14 cellular contexts compared by ENCODE assay signal in the genomic region with DNA sequence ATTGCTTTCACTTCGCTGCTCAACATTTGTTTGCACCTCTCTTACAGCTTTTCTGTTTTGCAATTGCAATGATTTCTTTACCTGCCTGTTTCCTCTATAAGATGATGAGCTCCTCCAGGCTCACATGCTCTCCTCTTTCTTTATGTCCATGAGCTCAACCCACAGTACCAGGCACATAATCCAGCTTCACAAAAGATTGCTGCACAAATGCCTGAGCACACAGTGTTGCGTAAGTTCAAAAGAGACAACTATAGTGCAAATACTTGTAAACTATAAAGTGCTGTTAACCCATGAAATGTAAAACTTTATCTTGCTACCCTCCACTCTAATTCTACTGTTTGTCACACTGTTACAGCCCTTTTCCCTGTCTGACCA.
DNase-seq lines count a peak whose midpoint lies in the region; ATAC-seq and TF ChIP-seq lines count a peak whose summit lies in the region.
"Had no signal": no experiment of that assay in that cellular context is flagged by ENCODE, and none has a peak within 500 bp of the region (broad histone marks: within the 10 kb centered on the region; RNA-seq: fewer than 3 reads in every experiment).

No MANE protein-coding gene starts in this region.

- H3K36me3 ChIP-seq in HUES64 (ENCODE audit: insufficient read depth, low read length) (no peaks in the 10 kb centered on the region), right lobe of liver (no peaks in the 10 kb centered on the region), GM23248 (ENCODE audit: low read depth) (no peaks in the 10 kb centered on the region)
- H3K36me3 ChIP-seq: BLaER1 had no signal

- WGBS in HUES64: 83% methylated on average over 2 of the region's 2 CpGs
- 48% methylated on average over 2 of the region's 2 CpGs for WGBS in right lobe of liver (ENCODE audit: insufficient coverage, low coverage, low lambda C conversion rate, missing lambda C conversion rate)
- 95 to 98% methylated on average over 2 of the region's 2 CpGs for WGBS in GM23248 (ENCODE audit: low coverage in 1 of 2, low lambda C conversion rate in 2 of 2, missing lambda C conversion rate in 2 of 2), 2 experiments

- intact Hi-C loops in right lobe of liver (cut with DNase I): no loop called here

- no peaks in the 10 kb centered on the region for H3K79me2 ChIP-seq in GM23248 (ENCODE audit: insufficient read depth)

- H3F3A ChIP-seq in GM23248 (ENCODE audit: insufficient read depth): no peaks in the 10 kb centered on the region

- H3K27ac Mint-ChIP-seq in stimulated activated naive B cell treated with anti-CD40 and anti-IgM and Interleukin-4, amounts not matched to agents 10 μg/mL and 1 μg/mL and 100 μg/mL, for 72 hours: peak overlapping the region; percentile 25
- H3K27ac Mint-ChIP-seq: activated T-cell treated with anti-CD3 and anti-CD28 coated beads, Interleukin-2, amount 50 U/mL, for 24 hours; memory B cell; stimulated activated effector memory CD8-positive, alpha-beta T cell treated with anti-CD3 and anti-CD28 coated beads, Interleukin-12 subunit alpha, Interleukin-12 subunit beta, amount 100 ng/mL, for 72 hours had no signal

- H4K20me1 ChIP-seq in GM23248 (ENCODE audit: insufficient read depth): no peaks in the 10 kb centered on the region
- H4K20me1 ChIP-seq: BLaER1 had no signal

- peak in 3 of 4 donors; percentile 44 to 55 (median 47) for ATAC-seq in right lobe of liver
- ATAC-seq in stimulated activated naive B cell treated with anti-CD40 and anti-IgM and Interleukin-4, amounts not matched to agents 10 μg/mL and 1 μg/mL and 100 μg/mL, for 72 hours (replicated peaks): no peak
- ATAC-seq in GM19467 (IDR thresholded peaks at IDR 0.05; ENCODE audit: unreplicated experiment): no peak
- ATAC-seq: stimulated activated effector memory CD8-positive, alpha-beta T cell treated with anti-CD3 and anti-CD28 coated beads, Interleukin-12 subunit alpha, Interleukin-12 subunit beta, amount 100 ng/mL, for 72 hours had no signal

- H3K9me3 Mint-ChIP-seq in stimulated activated naive B cell treated with anti-CD40 and anti-IgM and Interleukin-4, amounts not matched to agents 10 μg/mL and 1 μg/mL and 100 μg/mL, for 72 hours: no peaks in the 10 kb centered on the region
- H3K9me3 Mint-ChIP-seq: activated T-cell treated with anti-CD3 and anti-CD28 coated beads, Interleukin-2, amount 50 U/mL, for 24 hours; memory B cell; stimulated activated effector memory CD8-positive, alpha-beta T cell treated with anti-CD3 and anti-CD28 coated beads, Interleukin-12 subunit alpha, Interleukin-12 subunit beta, amount 100 ng/mL, for 72 hours had no signal

- H3K27me3 Mint-ChIP-seq in stimulated activated naive B cell treated with anti-CD40 and anti-IgM and Interleukin-4, amounts not matched to agents 10 μg/mL and 1 μg/mL and 100 μg/mL, for 72 hours: peaks cover 0 to 5% of the 10 kb centered on the region in 2 donors
- H3K27me3 Mint-ChIP-seq: activated T-cell treated with anti-CD3 and anti-CD28 coated beads, Interleukin-2, amount 50 U/mL, for 24 hours had no signal

- no peak overlapping the region for H2AFZ ChIP-seq in GM23248

- TF ChIP-seq POLR2A in right lobe of liver (IDR thresholded peaks at IDR 0.05): no peak

- no peak overlapping the region for H3K4me3 Mint-ChIP-seq in stimulated activated naive B cell treated with anti-CD40 and anti-IgM and Interleukin-4, amounts not matched to agents 10 μg/mL and 1 μg/mL and 100 μg/mL, for 72 hours
- H3K4me3 Mint-ChIP-seq: activated T-cell treated with anti-CD3 and anti-CD28 coated beads, Interleukin-2, amount 50 U/mL, for 24 hours; memory B cell; stimulated activated effector memory CD8-positive, alpha-beta T cell treated with anti-CD3 and anti-CD28 coated beads, Interleukin-12 subunit alpha, Interleukin-12 subunit beta, amount 100 ng/mL, for 72 hours had no signal

- H3K27ac ChIP-seq in HUES64 (ENCODE audit: low read depth, low read length): no peak overlapping the region
- H3K27ac ChIP-seq in angular gyrus (ENCODE audit: low read depth, low read length): peak overlapping the region; percentile 91
- H3K27ac ChIP-seq in right lobe of liver: no peak overlapping the region
- no peak overlapping the region for H3K27ac ChIP-seq in GM23248

- H3K9ac ChIP-seq in HUES64 (ENCODE audit: low read depth, low read length) (peak overlapping the region; percentile 11; the same call in 1 of the 2 replicates), GM23248 (no peak overlapping the region)
- H3K9ac ChIP-seq: BLaER1 had no signal

- DNase-seq in right lobe of liver (no peak), GM13976 (ENCODE audit: low spot score) (no peak), NCI-H1048 (lab: John Stamatoyannopoulos, UW) (no peak), GM23248 (no peak)
- no peak for DNase-seq in stimulated activated naive B cell treated with anti-CD40 and anti-IgM and Interleukin-4, amounts not matched to agents 10 μg/mL and 1 μg/mL and 100 μg/mL, for 72 hours
- DNase-seq: activated CD4-positive, alpha-beta T cell treated with anti-CD3 and anti-CD28 coated beads for 1 hour; activated T-cell treated with anti-CD3 and anti-CD28 coated beads, Interleukin-2, amount 50 U/mL, for 24 hours; NCI-H226 had no signal

- no peaks in the 10 kb centered on the region for H3K36me3 Mint-ChIP-seq in stimulated activated naive B cell treated with anti-CD40 and anti-IgM and Interleukin-4, amounts not matched to agents 10 μg/mL and 1 μg/mL and 100 μg/mL, for 72 hours
- H3K36me3 Mint-ChIP-seq: memory B cell; stimulated activated effector memory CD8-positive, alpha-beta T cell treated with anti-CD3 and anti-CD28 coated beads, Interleukin-12 subunit alpha, Interleukin-12 subunit beta, amount 100 ng/mL, for 72 hours had no signal

- H3K4me1 ChIP-seq in HUES64 (ENCODE audit: insufficient read depth, low read length) (peaks cover 13% of the 10 kb centered on the region; the same call in 1 of the 2 replicates), right lobe of liver (peaks cover 0 to 12% (median 5%) of the 10 kb centered on the region in 4 donors), GM23248 (ENCODE audit: insufficient read depth) (peaks cover 7% of the 10 kb centered on the region)

- H3K4me2 ChIP-seq in GM23248 (ENCODE audit: unreplicated experiment): no peak overlapping the region

- peaks cover 11 to 17% of the 10 kb centered on the region in 2 donors for H3K4me1 Mint-ChIP-seq in stimulated activated naive B cell treated with anti-CD40 and anti-IgM and Interleukin-4, amounts not matched to agents 10 μg/mL and 1 μg/mL and 100 μg/mL, for 72 hours

- H3K9me3 ChIP-seq in HUES64 (ENCODE audit: insufficient read depth, low read depth, low read length) (no peaks in the 10 kb centered on the region), right lobe of liver (no peaks in the 10 kb centered on the region), GM23248 (ENCODE audit: low read depth) (no peaks in the 10 kb centered on the region)

- no peaks in the 10 kb centered on the region; the same call in 1 of the 2 replicates for H3K27me3 ChIP-seq in HUES64 (ENCODE audit: insufficient read depth, low read length)
- no peaks in the 10 kb centered on the region for H3K27me3 ChIP-seq in right lobe of liver
- no peaks in the 10 kb centered on the region for H3K27me3 ChIP-seq in GM23248 (replicated peaks; ENCODE audit: insufficient read depth)
- H3K27me3 ChIP-seq: BLaER1 had no signal

- in situ Hi-C loops in GM13976 (cut with MboI; ENCODE audit: low sequenced_read_pairs, unreplicated experiment) (no loop called here), GM23248 (cut with MboI) (no loop called here)

- no peaks in the 10 kb centered on the region for H3K9me2 ChIP-seq in GM23248 (ENCODE audit: insufficient read depth)

- H3K4me3 ChIP-seq in HUES64 (ENCODE audit: low read length) (no peak overlapping the region), right lobe of liver (no peak overlapping the region), GM23248 (no peak overlapping the region)
- H3K4me3 ChIP-seq: BLaER1 had no signal

- TF ChIP-seq CTCF in right lobe of liver (IDR thresholded peaks at IDR 0.05) (no peak), GM13976 (IDR thresholded peaks at IDR 0.05; ENCODE audit: borderline replicate concordance, control extremely low read depth, extremely low read depth, insufficient read depth, missing control alignments) (no peak)

Comparison
In these comparisons a context has a peak if more than half of its experiments do, and no peak if none do; other contexts are left out.
1. ATAC-seq: peak in right lobe of liver (3 of 4); none in stimulated activated naive B cell treated with anti-CD40 and anti-IgM and Interleukin-4, amounts not matched to agents 10 μg/mL and 1 μg/mL and 100 μg/mL, for 72 hours (0 of 2) and GM19467 (single experiment).